Comparison of ENCODE assay signal across 9 cellular contexts in the genomic region with DNA sequence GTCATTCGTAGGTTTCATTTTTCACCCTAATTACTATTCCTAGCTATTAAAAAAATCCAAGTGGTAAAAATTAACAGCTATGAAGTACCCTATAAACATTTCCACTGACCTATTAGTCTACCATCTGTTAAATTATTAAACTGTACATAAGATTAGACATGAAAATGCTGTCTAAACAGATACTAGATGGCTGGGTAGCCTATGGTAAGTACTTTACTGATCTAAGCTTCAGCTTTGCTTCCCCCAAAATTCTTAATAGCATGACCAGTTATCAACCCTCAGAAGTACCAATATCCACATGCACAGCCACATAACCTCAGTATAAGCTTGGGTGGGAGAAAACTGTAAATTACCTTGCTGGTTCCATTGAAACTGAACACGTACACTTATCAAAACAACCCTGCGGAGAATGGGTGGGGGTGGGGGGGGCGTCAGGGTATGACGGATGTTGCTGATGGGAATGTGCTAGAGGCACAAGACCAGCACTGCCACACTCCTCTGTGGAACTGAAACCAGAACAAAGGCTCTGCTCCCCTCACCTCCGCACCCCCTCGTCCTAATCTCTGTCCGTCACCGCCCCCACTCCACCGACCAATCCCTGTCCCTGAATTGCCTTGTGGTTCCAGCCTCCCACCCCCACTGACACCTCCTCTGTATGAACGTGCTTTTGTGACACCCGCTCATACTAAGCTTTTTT. TPM values are rescaled to one million over a fixed set of nuclear protein-coding genes. Genes with fewer than 3 reads are reported as not detected.
A peak's percentile ranks its signal among the peaks of the same experiment; 100 is the strongest.
DNase-seq lines count a peak whose midpoint lies in the region; ATAC-seq and TF ChIP-seq lines count a peak whose summit lies in the region.
"Had no signal": no experiment of that assay in that cellular context is flagged by ENCODE, and none has a peak within 500 bp of the region (broad histone marks: within the 10 kb centered on the region; RNA-seq: fewer than 3 reads in every experiment).

No MANE protein-coding gene starts in this region.

- H3K27me3 ChIP-seq in left ventricle myocardium inferior (ENCODE audit: low read depth): no peaks in the 10 kb centered on the region
- H3K27me3 ChIP-seq in brain microvascular endothelial cell (replicated peaks): no peaks in the 10 kb centered on the region

- peak; percentile 58 for ATAC-seq in Right ventricle myocardium inferior
- peak; percentile 43 for ATAC-seq in HG03565 (IDR thresholded peaks at IDR 0.05; ENCODE audit: unreplicated experiment)

- in situ Hi-C loops in brain microvascular endothelial cell (cut with HindIII; ENCODE audit: low pct_ligation_motif_present, low sequenced_read_pairs): no loop called here

- H3K27ac ChIP-seq in left ventricle myocardium inferior (replicated peaks) (no peak overlapping the region), brain microvascular endothelial cell (no peak overlapping the region)
- H3K27ac ChIP-seq: VCaP had no signal

- H3K4me3 ChIP-seq in left ventricle myocardium inferior (no peak overlapping the region), brain microvascular endothelial cell (ENCODE audit: low read depth, low read length) (no peak overlapping the region)

- no peak for DNase-seq in Right ventricle myocardium inferior (ENCODE audit: missing footprints)
- no peak for DNase-seq in cardiac septum (ENCODE audit: low spot score)
- DNase-seq in activated CD8-positive, alpha-beta memory T cell treated with anti-CD3 and anti-CD28 coated beads for 24 hours: peak; percentile 79
- peak; percentile 19 for DNase-seq in left ventricle myocardium inferior
- peak; percentile 54 to 62 for DNase-seq in stimulated activated CD8-positive, alpha-beta memory T cell treated with anti-CD3 and anti-CD28 coated beads, Interleukin-2, amount 100 ng/mL, for 48 hours (ENCODE audit: low read depth in 2 of 2)
- DNase-seq in SK-N-DZ (ENCODE audit: low spot score): no peak
- no peak for DNase-seq in brain microvascular endothelial cell

- no peak for TF ChIP-seq CTCF in left ventricle myocardium inferior (IDR thresholded peaks at IDR 0.05; ENCODE audit: borderline replicate concordance)
- TF ChIP-seq CTCF in brain microvascular endothelial cell (IDR thresholded peaks at IDR 0.05; ENCODE audit: low read depth, low read length, missing control alignments): no peak

- H3K4me1 ChIP-seq in left ventricle myocardium inferior: peaks cover 76% of the 10 kb centered on the region

- intact Hi-C loops in Right ventricle myocardium inferior (cut with DNase I): no loop called here
- intact Hi-C loops in cardiac septum (cut with DNase I): no loop called here
- intact Hi-C loops in left ventricle myocardium inferior (cut with micrococcal nuclease): no loop called here

- no peaks in the 10 kb centered on the region for H3K36me3 ChIP-seq in left ventricle myocardium inferior
- H3K36me3 ChIP-seq in brain microvascular endothelial cell (replicated peaks): no peaks in the 10 kb centered on the region

- H3K9me3 ChIP-seq in left ventricle myocardium inferior (replicated peaks): no peaks in the 10 kb centered on the region

RNA-seq across cellular contexts. Expression of a gene that starts 45.3 kb away (rescaled TPM):
- total RNA-seq in Right ventricle myocardium inferior (44.0 TPM), cardiac septum (28.0 TPM), left ventricle myocardium inferior (31.0 TPM)
- 47.7 and 55.0 TPM in 2 replicates for polyA plus RNA-seq in SK-N-DZ (2014; cell fraction: cytosol; rRNA removed)
- 15.2 and 18.9 TPM in 2 replicates for polyA plus RNA-seq in SK-N-DZ (2014; cell fraction: nucleus; rRNA removed)

Comparison
In these comparisons a context has a peak if more than half of its experiments do, and no peak if none do; other contexts are left out.
1. DNase-seq: peak in activated CD8-positive, alpha-beta memory T cell treated with anti-CD3 and anti-CD28 coated beads for 24 hours (single experiment), left ventricle myocardium inferior (single experiment) and stimulated activated CD8-positive, alpha-beta memory T cell treated with anti-CD3 and anti-CD28 coated beads, Interleukin-2, amount 100 ng/mL, for 48 hours (2 of 2); none in Right ventricle myocardium inferior (single experiment), cardiac septum (single experiment), SK-N-DZ (single experiment) and brain microvascular endothelial cell (single experiment).